ENCODE assay signal across 8 cellular contexts in the genomic region with DNA sequence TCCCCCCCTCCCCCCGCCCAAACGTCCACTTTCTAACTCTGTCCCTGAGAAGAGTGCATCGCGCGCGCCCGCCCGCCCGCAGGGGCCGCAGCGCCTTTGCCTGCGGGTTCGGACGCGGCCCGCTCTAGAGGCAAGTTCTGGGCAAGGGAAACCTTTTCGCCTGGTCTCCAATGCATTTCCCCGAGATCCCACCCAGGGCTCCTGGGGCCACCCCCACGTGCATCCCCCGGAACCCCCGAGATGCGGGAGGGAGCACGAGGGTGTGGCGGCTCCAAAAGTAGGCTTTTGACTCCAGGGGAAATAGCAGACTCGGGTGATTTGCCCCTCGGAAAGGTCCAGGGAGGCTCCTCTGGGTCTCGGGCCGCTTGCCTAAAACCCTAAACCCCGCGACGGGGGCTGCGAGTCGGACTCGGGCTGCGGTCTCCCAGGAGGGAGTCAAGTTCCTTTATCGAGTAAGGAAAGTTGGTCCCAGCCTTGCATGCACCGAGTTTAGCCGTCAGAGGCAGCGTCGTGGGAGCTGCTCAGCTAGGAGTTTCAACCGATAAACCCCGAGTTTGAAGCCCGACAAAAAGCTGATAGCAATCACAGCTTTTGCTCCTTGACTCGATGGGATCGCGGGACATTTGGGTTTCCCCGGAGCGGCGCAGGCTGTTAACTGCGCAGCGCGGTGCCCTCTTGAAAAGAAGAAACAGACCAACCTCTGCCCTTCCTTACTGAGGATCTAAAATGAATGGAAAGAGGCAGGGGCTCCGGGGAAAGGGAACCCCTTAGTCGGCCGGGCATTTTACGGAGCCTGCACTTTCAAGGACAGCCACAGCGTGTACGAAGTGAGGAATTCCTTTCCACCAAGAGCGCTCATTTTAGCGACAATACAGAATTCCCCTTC.
DNase-seq lines count a peak whose midpoint lies in the region; ATAC-seq lines count a peak whose summit lies in the region.

No MANE protein-coding gene starts in this region.

- H3K4me1 Mint-ChIP-seq in activated T-cell treated with anti-CD3 and anti-CD28 coated beads, Interleukin-2, amount 50 U/mL, for 72 hours (ENCODE audit: low read depth), result peaks cover 62% of the 10 kb centered on the region

- ATAC-seq in activated T-cell treated with anti-CD3 and anti-CD28 coated beads, Interleukin-2, amount 50 U/mL, for 72 hours (replicated peaks in 1 of 2), result no peak
- ATAC-seq in left cardiac atrium (no peak), HG03135 (IDR thresholded peaks at IDR 0.05; ENCODE audit: unreplicated experiment) (no peak)

- H3K36me3 Mint-ChIP-seq in activated T-cell treated with anti-CD3 and anti-CD28 coated beads, Interleukin-2, amount 50 U/mL, for 72 hours (ENCODE audit: insufficient read depth in 2 of 2), result peaks cover 4 to 8% of the 10 kb centered on the region in 2 donors

- H3K9me3 Mint-ChIP-seq in activated T-cell treated with anti-CD3 and anti-CD28 coated beads, Interleukin-2, amount 50 U/mL, for 72 hours, result peaks cover 0 to 4% of the 10 kb centered on the region in 2 donors

- H3K27ac Mint-ChIP-seq in activated T-cell treated with anti-CD3 and anti-CD28 coated beads, Interleukin-2, amount 50 U/mL, for 72 hours, result peak overlapping the region; percentile 46

- DNase-seq in NCI-H510A treated with DMSO at 0.1 percent for 48 hours (lab: John Stamatoyannopoulos, UW) (peak; percentile 25), NCI-H510A (lab: John Stamatoyannopoulos, UW) (no peak), left cardiac atrium (peak; percentile 36), retina (peak; percentile 81), NCI-H187 treated with DMSO at 0.1 percent for 48 hours (lab: John Stamatoyannopoulos, UW) (no peak), GDM1 (lab: John Stamatoyannopoulos, UW) (no peak)
- peak in 1 of 2 donors; percentile 11 for DNase-seq in activated T-cell treated with anti-CD3 and anti-CD28 coated beads, Interleukin-2, amount 50 U/mL, for 72 hours

- intact Hi-C loops in left cardiac atrium (cut with DNase I), result loop anchor here (10.0 kb wide), 2 partner anchors 524 to 614 kb away; no protein-coding TSS in a partner anchor

- no peaks in the 10 kb centered on the region for H3K27me3 Mint-ChIP-seq in activated T-cell treated with anti-CD3 and anti-CD28 coated beads, Interleukin-2, amount 50 U/mL, for 72 hours (ENCODE audit: low read depth)

- H3K4me3 Mint-ChIP-seq in activated T-cell treated with anti-CD3 and anti-CD28 coated beads, Interleukin-2, amount 50 U/mL, for 72 hours, result peak overlapping the region; percentile 74 to 92

Comparison
In these comparisons a context has a peak if more than half of its experiments do, and no peak if none do; other contexts are left out.
1. DNase-seq: peak in NCI-H510A treated with DMSO at 0.1 percent for 48 hours (single experiment), left cardiac atrium (single experiment) and retina (single experiment); none in NCI-H510A (single experiment), NCI-H187 treated with DMSO at 0.1 percent for 48 hours (single experiment) and GDM1 (single experiment).